ENCODE assay signal across 8 cellular contexts in genomic region chr1:109640285-109640865, GRCh38. TPM values are rescaled to one million over a fixed set of nuclear protein-coding genes. Genes with fewer than 3 reads are reported as not detected.
DNase-seq lines count a peak whose midpoint lies in the region; ATAC-seq and TF ChIP-seq lines count a peak whose summit lies in the region.

No MANE protein-coding gene starts in this region.

- no peak overlapping the region for H3K4me3 Mint-ChIP-seq in Caco-2 (ENCODE audit: unreplicated experiment)

- H3K36me3 Mint-ChIP-seq in Caco-2 (ENCODE audit: insufficient read depth, unreplicated experiment): peaks cover 6% of the 10 kb centered on the region

- TF ChIP-seq CTCF in Caco-2 (IDR thresholded peaks at IDR 0.05; ENCODE audit: insufficient read depth in 1 of 2, low read depth in 1 of 2, low read length in 1 of 2, severe bottlenecking in 1 of 2, unreplicated experiment in 1 of 2) (peak; percentile 74 to 75), ascending aorta (IDR thresholded peaks at IDR 0.05) (peak; percentile 86 to 95 (median 94))

- peak; percentile 77 to 83 for DNase-seq in Caco-2
- peak; percentile 60 for DNase-seq in NCI-H1105 (lab: John Stamatoyannopoulos, UW)
- peak; percentile 64 for DNase-seq in T1000 (lab: John Stamatoyannopoulos, UW)
- DNase-seq in ascending aorta (ENCODE audit: low spot score in 2 of 2): peak in 1 of 2 donors; percentile 93
- peak; percentile 78 for DNase-seq in iPS-NIHi7 (ENCODE audit: extremely low spot score)
- peak; percentile 77 to 90 for DNase-seq in stimulated activated CD4-positive, alpha-beta T cell treated with anti-CD3 and anti-CD28 coated beads, Interleukin-15, amount 100 ng/mL, for 1 hour (ENCODE audit: low read depth in 1 of 2, low spot score in 1 of 2)

- CTCF ChIA-PET in Caco-2 (lab: Charles Lee): interaction anchor here (0.6 to 3.2 kb wide), 25 partner anchors 10 to 371 kb away, joined by 3 to 26 read pairs (median 5); partner anchors contain the start of genes AHCYL1, EPS8L3, GNAI3 and GSTM4

- H3K36me3 ChIP-seq in Caco-2 (ENCODE audit: control insufficient read depth, insufficient read depth, low read length): no peaks in the 10 kb centered on the region
- H3K36me3 ChIP-seq in ascending aorta: no peaks in the 10 kb centered on the region

- no peak overlapping the region for H3K27ac ChIP-seq in ascending aorta

- no peaks in the 10 kb centered on the region for H3K27me3 ChIP-seq in Caco-2 (replicated peaks; ENCODE audit: control insufficient read depth, insufficient read depth, low read length)
- H3K27me3 ChIP-seq in ascending aorta: no peaks in the 10 kb centered on the region

- H3K9me3 Mint-ChIP-seq in Caco-2 (ENCODE audit: unreplicated experiment): no peaks in the 10 kb centered on the region

- no peak overlapping the region for H3K27ac Mint-ChIP-seq in Caco-2 (ENCODE audit: unreplicated experiment)

- H3K4me1 ChIP-seq in Caco-2 (peaks cover 8% of the 10 kb centered on the region), ascending aorta (no peaks in the 10 kb centered on the region)

- H3K4me1 Mint-ChIP-seq in Caco-2 (ENCODE audit: low read depth, unreplicated experiment): peaks cover 9% of the 10 kb centered on the region

- H3K4me3 ChIP-seq in Caco-2 (ENCODE audit: low read depth, low read length): no peak overlapping the region
- no peak overlapping the region for H3K4me3 ChIP-seq in ascending aorta

- intact Hi-C loops in Caco-2 (cut with micrococcal nuclease; ENCODE audit: unreplicated experiment): loop anchor here (5.0 kb wide), 2 partner anchors 93 to 132 kb away; partner anchors contain the start of gene GNAI3
- intact Hi-C loops in ascending aorta (cut with DNase I): loop anchor here (5.0 kb wide), 4 partner anchors 47 to 342 kb away; partner anchors contain the start of genes AHCYL1, GNAI3 and GSTM1

- H3K9me3 ChIP-seq in Caco-2 (no peaks in the 10 kb centered on the region), ascending aorta (no peaks in the 10 kb centered on the region)

- POLR2A ChIA-PET in Caco-2 (lab: Charles Lee): interaction anchor here (0.6 to 1.3 kb wide), 2 partner anchors 92 to 94 kb away, joined by 3 to 5 read pairs; partner anchors contain the start of gene GNAI3

- H3K27me3 Mint-ChIP-seq in Caco-2 (ENCODE audit: insufficient read depth, unreplicated experiment): no peaks in the 10 kb centered on the region

- peak; percentile 73 for ATAC-seq in GM21723 (IDR thresholded peaks at IDR 0.05; ENCODE audit: unreplicated experiment)
- no peak for ATAC-seq in GM18520 (IDR thresholded peaks at IDR 0.05; ENCODE audit: unreplicated experiment)

- no TSS peak for BruUV-seq in Caco-2 (replicated peaks; lab: Mats Ljungman, UMichigan)

RNA-seq across cellular contexts. Expression of gene GSTM4, which starts 15.5 kb away (rescaled TPM):
- total RNA-seq in Caco-2 (2022): 9.6 and 11.9 TPM in 2 replicates
- total RNA-seq in ascending aorta: 27.8 TPM

RNA-seq across cellular contexts. Expression of gene AMPD2, which starts 20.7 kb away (rescaled TPM):
- total RNA-seq in Caco-2 (2022) (40.3 and 47.8 TPM in 2 replicates), ascending aorta (74.2 TPM)

RNA-seq across cellular contexts. Expression of gene GNAT2, which starts 21.0 kb away (rescaled TPM):
- total RNA-seq in Caco-2 (2022): not detected in 2 replicates
- not detected for total RNA-seq in ascending aorta

RNA-seq across cellular contexts. Expression of gene GSTM2, which starts 27.5 kb away (rescaled TPM):
- total RNA-seq in Caco-2 (2022) (0.84 and 1.7 TPM in 2 replicates), ascending aorta (20.3 TPM)

RNA-seq across cellular contexts. Expression of gene GSTM1, which starts 47.2 kb away (rescaled TPM):
- total RNA-seq in Caco-2 (2022) (not detected in 2 replicates), ascending aorta (89.4 TPM)
